Comparison of ENCODE assay signal across 25 cellular contexts in the genomic region with DNA sequence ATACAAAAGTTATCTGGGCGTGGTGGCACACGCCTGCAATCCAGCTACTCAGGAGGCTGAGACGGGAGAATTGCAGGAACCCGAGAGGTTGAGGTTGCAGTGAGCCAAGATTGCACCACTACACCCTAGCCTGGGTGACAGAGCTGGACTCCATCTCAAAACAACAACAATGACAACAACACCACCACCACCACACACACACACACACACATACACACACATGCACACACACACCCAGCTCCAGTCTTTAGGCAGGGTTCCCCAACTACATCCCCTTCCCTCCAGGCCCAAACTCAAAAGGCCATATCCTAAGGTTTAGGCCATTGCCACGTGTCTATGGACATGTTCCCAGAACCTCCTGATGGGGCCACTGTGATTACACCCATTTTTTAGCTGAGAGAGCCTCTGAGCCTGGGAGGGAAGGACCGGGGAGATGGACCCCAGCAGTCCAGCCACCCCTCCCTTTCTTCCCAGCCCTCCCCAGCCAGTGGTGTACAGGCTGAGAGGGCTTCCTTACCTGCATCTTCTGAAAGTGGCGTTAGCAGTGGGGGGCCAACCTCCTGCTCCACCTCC. TPM values are rescaled to one million over a fixed set of nuclear protein-coding genes. Genes with fewer than 3 reads are reported as not detected.
"Had no signal": no experiment of that assay in that cellular context is flagged by ENCODE, and none has a peak within 500 bp of the region (broad histone marks: within the 10 kb centered on the region; RNA-seq: fewer than 3 reads in every experiment).

No MANE protein-coding gene starts in this region.

- H3K4me3 ChIP-seq: PC-9, SK-N-MC had no signal

- FAIRE-seq: TTC549 had no signal

- H3K27ac ChIP-seq: PC-9, SK-N-MC, VCaP had no signal

- DNase-seq: activated CD4-positive, alpha-beta memory T cell treated with anti-CD3 and anti-CD28 coated beads, Interleukin-2, amount 10 ng/mL, durations not matched to agents 7 days and 5 days; activated CD4-positive, alpha-beta T cell treated with anti-CD3 and anti-CD28 coated beads, Interleukin-2, amount 50 U/mL, for 1 hour; activated CD4-positive, CD25-positive, alpha-beta regulatory T cell; activated gamma-delta T cell; activated naive CD4-positive, alpha-beta T cell treated with anti-CD3 and anti-CD28 coated beads, Interleukin-2, amount 10 ng/mL, durations not matched to agents 7 days and 5 days; activated naive CD8-positive, alpha-beta T cell treated with anti-CD3 and anti-CD28 coated beads for 36 hours; activated T-cell treated with anti-CD3 and anti-CD28 coated beads for 4 hours; activated T-cell treated with anti-CD3 and anti-CD28 coated beads, Interleukin-2, amount 50 U/mL, for 48 hours; caudate nucleus; KG1; NCI-H1048; NCI-H146; NCI-H187 treated with DMSO at 0.1 percent for 48 hours; NCI-H2081 treated with DMSO at 0.1 percent for 48 hours; NCI-H446; NCI-H524; PC-9; T-cell; T-helper 2 cell; T1000 had no signal

- H3K4me2 ChIP-seq: PC-9 had no signal

- H3K36me3 Mint-ChIP-seq: activated naive CD4-positive, alpha-beta T cell treated with anti-CD3 and anti-CD28 coated beads, Interleukin-2, amount 10 ng/mL, durations not matched to agents 7 days and 5 days; activated naive CD8-positive, alpha-beta T cell treated with anti-CD3 and anti-CD28 coated beads for 36 hours; T-cell had no signal

- ATAC-seq: activated T-helper 17 cell treated with anti-CD3 and anti-CD28 coated beads, Interleukin-2, amount 50 U/mL, for 72 hours; T-cell had no signal

- H3K4me3 Mint-ChIP-seq: activated CD4-positive, alpha-beta memory T cell treated with anti-CD3 and anti-CD28 coated beads, Interleukin-2, amount 10 ng/mL, durations not matched to agents 7 days and 5 days; activated naive CD4-positive, alpha-beta T cell treated with anti-CD3 and anti-CD28 coated beads, Interleukin-2, amount 10 ng/mL, durations not matched to agents 7 days and 5 days; activated naive CD8-positive, alpha-beta T cell treated with anti-CD3 and anti-CD28 coated beads for 36 hours; activated T-helper 17 cell treated with anti-CD3 and anti-CD28 coated beads, Interleukin-2, amount 50 U/mL, for 72 hours; T-cell had no signal

- H3K27ac Mint-ChIP-seq: activated CD4-positive, alpha-beta memory T cell treated with anti-CD3 and anti-CD28 coated beads, Interleukin-2, amount 10 ng/mL, durations not matched to agents 7 days and 5 days; activated naive CD4-positive, alpha-beta T cell treated with anti-CD3 and anti-CD28 coated beads, Interleukin-2, amount 10 ng/mL, durations not matched to agents 7 days and 5 days; activated naive CD8-positive, alpha-beta T cell treated with anti-CD3 and anti-CD28 coated beads for 36 hours; activated T-helper 17 cell treated with anti-CD3 and anti-CD28 coated beads, Interleukin-2, amount 50 U/mL, for 72 hours; T-cell had no signal

- H3K9me3 Mint-ChIP-seq: activated CD4-positive, alpha-beta memory T cell treated with anti-CD3 and anti-CD28 coated beads, Interleukin-2, amount 10 ng/mL, durations not matched to agents 7 days and 5 days; activated naive CD4-positive, alpha-beta T cell treated with anti-CD3 and anti-CD28 coated beads, Interleukin-2, amount 10 ng/mL, durations not matched to agents 7 days and 5 days; activated naive CD8-positive, alpha-beta T cell treated with anti-CD3 and anti-CD28 coated beads for 36 hours; activated T-helper 17 cell treated with anti-CD3 and anti-CD28 coated beads, Interleukin-2, amount 50 U/mL, for 72 hours; T-cell had no signal

- H2AFZ ChIP-seq: PC-9 had no signal

RNA-seq across cellular contexts. Expression of a gene that starts 13.4 kb away (rescaled TPM):
- total RNA-seq: M059J had no signal
